16 cellular contexts compared by ENCODE assay signal in the genomic region with DNA sequence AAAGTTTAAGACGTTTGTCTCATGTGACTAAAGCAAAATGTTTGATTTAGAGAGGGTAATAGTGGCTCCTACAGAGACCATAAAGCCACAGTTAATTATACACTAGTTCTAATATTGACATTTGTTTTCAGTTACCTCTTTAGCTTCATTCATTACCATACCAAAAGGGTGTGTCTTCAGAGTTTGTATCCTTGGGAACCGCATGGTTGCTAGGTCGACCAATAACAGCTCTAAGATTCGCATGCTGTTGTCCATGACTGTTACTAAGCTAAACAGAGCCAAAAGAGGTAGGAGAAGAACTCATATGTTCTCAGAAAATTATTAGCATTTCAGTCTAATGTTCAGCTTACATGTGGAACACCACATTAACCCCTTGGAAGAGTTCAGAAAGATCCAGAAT. TPM values are rescaled to one million over a fixed set of nuclear protein-coding genes. Genes with fewer than 3 reads are reported as not detected.
A peak's percentile ranks its signal among the peaks of the same experiment; 100 is the strongest.
DNase-seq lines count a peak whose midpoint lies in the region; ATAC-seq, FAIRE-seq and TF ChIP-seq lines count a peak whose summit lies in the region.
"Had no signal": no experiment of that assay in that cellular context is flagged by ENCODE, and none has a peak within 500 bp of the region (broad histone marks: within the 10 kb centered on the region; RNA-seq: fewer than 3 reads in every experiment).

No MANE protein-coding gene starts in this region.

- H3K4me3 ChIP-seq in NT2/D1 (ENCODE audit: insufficient read length, low read depth) (no peak overlapping the region), left lung (no peak overlapping the region), heart right ventricle (no peak overlapping the region)
- H3K4me3 ChIP-seq: HAP-1, PC-9, uterus had no signal

- in situ Hi-C loops in Caki2 (cut with HindIII; ENCODE audit: low pct_unique_long_range_greater_than_20kb, low sequenced_read_pairs) = no loop called here

- H3K27me3 ChIP-seq in NT2/D1 (ENCODE audit: insufficient read depth, insufficient read length) = no peaks in the 10 kb centered on the region
- no peaks in the 10 kb centered on the region for H3K27me3 ChIP-seq in left lung
- H3K27me3 ChIP-seq in heart right ventricle = no peaks in the 10 kb centered on the region
- H3K27me3 ChIP-seq: uterus had no signal

- no peak overlapping the region for H3K9ac ChIP-seq in NT2/D1 (ENCODE audit: insufficient read length, low read depth)

- 78 to 83% methylated on average over 4 of the region's 4 CpGs for WGBS in heart right ventricle, 2 donors

- FAIRE-seq in H54 (lab: Jason Lieb, UNC) = no peak
- FAIRE-seq: keratinocyte had no signal

- TF ChIP-seq CTCF in left lung (IDR thresholded peaks at IDR 0.05) (no peak), heart right ventricle (IDR thresholded peaks at IDR 0.05) (no peak)

- DNase-seq in Caki2 (ENCODE audit: low read depth) (peak; percentile 19), NCI-H1417 (lab: John Stamatoyannopoulos, UW) (peak in 2 of 3 experiments; percentile 58 to 92), NT2/D1 (ENCODE audit: low read depth, low spot score) (peak; percentile 35), left lung (no peak), heart right ventricle (no peak), H54 (ENCODE audit: insufficient read length, low spot score) (no peak)
- no peak for DNase-seq in activated CD4-positive, alpha-beta T cell treated with anti-CD3 and anti-CD28 coated beads for 48 hours
- DNase-seq: activated CD8-positive, alpha-beta memory T cell treated with anti-CD3 and anti-CD28 coated beads for 24 hours; NCI-H2227 treated with DMSO at 0.1 percent for 48 hours; PC-9; uterus had no signal

- H3K9me3 ChIP-seq in NT2/D1 (ENCODE audit: insufficient read depth, low read length) = no peaks in the 10 kb centered on the region
- no peaks in the 10 kb centered on the region for H3K9me3 ChIP-seq in left lung
- H3K9me3 ChIP-seq in heart right ventricle = no peaks in the 10 kb centered on the region
- H3K9me3 ChIP-seq: HAP-1, uterus had no signal

- H3K36me3 ChIP-seq in NT2/D1 (ENCODE audit: insufficient read depth, insufficient read length, low read length) (no peaks in the 10 kb centered on the region), left lung (no peaks in the 10 kb centered on the region), heart right ventricle (no peaks in the 10 kb centered on the region)
- H3K36me3 ChIP-seq: HAP-1, uterus had no signal

- H3K27ac ChIP-seq in left lung = no peak overlapping the region
- no peak overlapping the region for H3K27ac ChIP-seq in heart right ventricle
- H3K27ac ChIP-seq: HL-60, PC-9, uterus had no signal

- H3K4me1 ChIP-seq in NT2/D1 (ENCODE audit: insufficient read depth, insufficient read length) = no peaks in the 10 kb centered on the region
- no peaks in the 10 kb centered on the region for H3K4me1 ChIP-seq in left lung
- no peaks in the 10 kb centered on the region for H3K4me1 ChIP-seq in heart right ventricle
- H3K4me1 ChIP-seq: HAP-1, uterus had no signal

- ATAC-seq in left lung = peak; percentile 79
- no peak for ATAC-seq in heart right ventricle
- no peak for ATAC-seq in HG02970 (IDR thresholded peaks at IDR 0.05; ENCODE audit: low FRiP score, unreplicated experiment)
- ATAC-seq: activated T-helper 17 cell treated with anti-CD3 and anti-CD28 coated beads, Interleukin-2, amount 50 U/mL, for 72 hours had no signal

- no peak for TF ChIP-seq POLR2A in H54 (IDR thresholded peaks at IDR 0.05; ENCODE audit: low read depth, low read length)

- intact Hi-C loops in left lung (cut with DNase I) (no loop called here), heart right ventricle (cut with DNase I) (no loop called here)

RNA-seq across cellular contexts. Expression of gene ETNK1, which starts 36.2 kb away (rescaled TPM):
- 7.3 and 7.7 TPM in 2 replicates for total RNA-seq in Caki2 (2014; rRNA removed; shearing (Covaris generic); ENCODE audit: low replicate concordance)
- total RNA-seq in left lung (10 to 100 TPM; 66.0 to 71.6 TPM), heart right ventricle (10 to 100 TPM; 15.2 to 26.6 (median 17.0) TPM)
- polyA plus RNA-seq in heart right ventricle = 10 to 100 TPM in 1 of 2 donors, 1 to 10 TPM in 1; 4.8 to 17.1 TPM

RNA-seq across cellular contexts. Expression of gene C2CD5, which starts 44.5 kb away (rescaled TPM):
- 11.7 and 14.6 TPM in 2 replicates for total RNA-seq in Caki2 (2014; rRNA removed; shearing (Covaris generic); ENCODE audit: low replicate concordance)
- 10 to 100 TPM; 34.4 to 39.4 TPM for total RNA-seq in left lung
- 10 to 100 TPM; 14.3 to 30.2 (median 20.2) TPM for total RNA-seq in heart right ventricle
- 10 to 100 TPM in 1 of 2 donors, 1 to 10 TPM in 1; 5.0 to 26.4 TPM for polyA plus RNA-seq in heart right ventricle

Comparison
In these comparisons a context has a peak if more than half of its experiments do, and no peak if none do; other contexts are left out.
1. DNase-seq: peak in Caki2 (single experiment), NCI-H1417 (2 of 3) and NT2/D1 (single experiment); none in left lung (0 of 2), activated CD4-positive, alpha-beta T cell treated with anti-CD3 and anti-CD28 coated beads for 48 hours (single experiment), heart right ventricle (0 of 2) and H54 (single experiment).